22 cellular contexts compared by ENCODE assay signal in the genomic region with DNA sequence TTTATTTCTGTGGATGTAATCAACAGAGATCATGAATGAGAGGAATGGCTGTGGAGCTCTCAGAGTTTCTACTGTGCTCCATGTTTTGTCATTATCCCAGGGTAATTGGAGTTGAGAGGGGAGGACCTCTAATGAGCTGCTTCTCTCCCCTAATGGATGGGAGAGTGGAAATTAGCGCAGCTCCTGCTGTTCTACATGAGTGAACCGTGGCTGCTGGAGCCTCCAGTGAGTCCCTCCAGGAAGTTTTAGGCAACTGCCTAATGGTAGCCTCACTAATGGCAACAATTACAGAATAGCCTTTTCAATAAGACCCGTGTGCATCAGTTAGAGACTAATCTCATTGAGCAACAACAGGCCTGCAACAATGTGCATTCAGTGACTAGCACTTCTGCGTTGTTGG.
"Had no signal": no experiment of that assay in that cellular context is flagged by ENCODE, and none has a peak within 500 bp of the region (broad histone marks: within the 10 kb centered on the region; RNA-seq: fewer than 3 reads in every experiment).

No MANE protein-coding gene starts in this region.

- ATAC-seq: activated CD8-positive, alpha-beta T cell treated with anti-CD3 and anti-CD28 coated beads, Interleukin-2, amount 10 ng/mL, durations not matched to agents 7 days and 5 days; activated T-cell treated with anti-CD3 and anti-CD28 coated beads, Interleukin-2, amount 50 U/mL, for 72 hours; body of pancreas; stimulated activated naive CD8-positive, alpha-beta T cell treated with anti-CD3 and anti-CD28 coated beads, Interleukin-15, amount 100 ng/mL, for 72 hours; WTC11 had no signal

- H2AFZ ChIP-seq: hepatocyte, parathyroid adenoma had no signal

- H3K9ac ChIP-seq: parathyroid adenoma had no signal

- H3K27ac Mint-ChIP-seq: activated CD8-positive, alpha-beta T cell treated with anti-CD3 and anti-CD28 coated beads, Interleukin-2, amount 10 ng/mL, durations not matched to agents 7 days and 5 days; activated naive CD8-positive, alpha-beta T cell; activated T-cell treated with anti-CD3 and anti-CD28 coated beads, Interleukin-2, amount 50 U/mL, for 72 hours; naive B cell; WTC11 had no signal

- H3K27me3 ChIP-seq: body of pancreas, colonic mucosa, hepatocyte, upper lobe of left lung had no signal

- H3K4me2 ChIP-seq: hepatocyte had no signal

- H3K4me1 Mint-ChIP-seq: stimulated activated naive CD8-positive, alpha-beta T cell treated with anti-CD3 and anti-CD28 coated beads, Interleukin-15, amount 100 ng/mL, for 72 hours; WTC11 had no signal

- H3K27me3 Mint-ChIP-seq: activated naive CD8-positive, alpha-beta T cell had no signal

- H3K36me3 ChIP-seq: colonic mucosa, esophagus muscularis mucosa, left ventricle myocardium inferior, neutrophil, upper lobe of left lung had no signal

- H3K36me3 Mint-ChIP-seq: activated naive CD8-positive, alpha-beta T cell; naive B cell; WTC11 had no signal

- H3K4me1 ChIP-seq: body of pancreas, colonic mucosa, esophagus muscularis mucosa, left ventricle myocardium inferior, parathyroid adenoma, upper lobe of left lung had no signal

- H3K9me3 ChIP-seq: body of pancreas, colonic mucosa, esophagus muscularis mucosa, neutrophil, upper lobe of left lung had no signal

- H3K4me3 ChIP-seq: body of pancreas, colonic mucosa, esophagus muscularis mucosa, hepatocyte, left ventricle myocardium inferior, upper lobe of left lung had no signal

- H3K27ac ChIP-seq: body of pancreas, colonic mucosa, esophagus muscularis mucosa, hepatocyte, left ventricle myocardium inferior, neutrophil, parathyroid adenoma, upper lobe of left lung had no signal

- H3K9me3 Mint-ChIP-seq: activated T-cell treated with anti-CD3 and anti-CD28 coated beads, Interleukin-2, amount 50 U/mL, for 72 hours; stimulated activated naive CD8-positive, alpha-beta T cell treated with anti-CD3 and anti-CD28 coated beads, Interleukin-15, amount 100 ng/mL, for 72 hours had no signal

- H3K4me3 Mint-ChIP-seq: activated CD8-positive, alpha-beta T cell treated with anti-CD3 and anti-CD28 coated beads, Interleukin-2, amount 10 ng/mL, durations not matched to agents 7 days and 5 days; activated naive CD8-positive, alpha-beta T cell; activated T-cell treated with anti-CD3 and anti-CD28 coated beads, Interleukin-2, amount 50 U/mL, for 72 hours; naive B cell; stimulated activated naive CD8-positive, alpha-beta T cell treated with anti-CD3 and anti-CD28 coated beads, Interleukin-15, amount 100 ng/mL, for 72 hours; WTC11 had no signal

- DNase-seq: activated CD4-positive, alpha-beta T cell treated with anti-CD3 and anti-CD28 coated beads for 4 hours; activated CD8-positive, alpha-beta memory T cell treated with anti-CD3 and anti-CD28 coated beads, Interleukin-2, amount 50 U/mL, for 4 hours; activated CD8-positive, alpha-beta T cell treated with anti-CD3 and anti-CD28 coated beads, Interleukin-2, amount 10 ng/mL, durations not matched to agents 7 days and 5 days; activated gamma-delta T cell; activated T-cell treated with anti-CD3 and anti-CD28 coated beads, Interleukin-2, amount 50 U/mL, for 72 hours; amygdala; body of pancreas; caudate nucleus; colonic mucosa; effector CD4-positive, alpha-beta T cell; islet precursor cell; left ventricle myocardium inferior; naive B cell; stimulated activated CD4-positive, alpha-beta T cell treated with anti-CD3 and anti-CD28 coated beads, Interleukin-1b, Interleukin-23, amount 100 ng/mL, for 48 hours; stimulated activated naive CD8-positive, alpha-beta T cell treated with anti-CD3 and anti-CD28 coated beads, Interleukin-15, amount 100 ng/mL, for 72 hours; upper lobe of left lung had no signal

- H3K79me2 ChIP-seq: hepatocyte, parathyroid adenoma had no signal
